In the genomic region with DNA sequence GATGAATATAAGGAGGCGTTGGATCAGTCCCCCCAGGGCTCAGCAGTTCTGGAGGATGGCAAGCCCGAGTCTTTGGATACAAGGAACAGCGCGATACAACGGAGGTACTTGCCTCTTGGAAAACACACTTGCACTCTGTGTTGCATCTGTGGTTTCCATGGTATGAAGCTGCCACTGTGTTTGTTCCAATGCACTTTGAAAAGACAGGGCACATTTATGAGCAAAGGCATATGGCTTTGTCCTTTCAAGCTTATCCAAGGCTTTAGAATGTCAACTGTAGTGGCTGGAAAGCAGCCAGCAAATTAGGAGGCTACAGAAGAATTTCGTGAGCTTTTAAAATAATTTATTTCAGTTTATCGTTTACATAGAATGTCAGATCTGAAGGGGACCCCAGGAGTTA, we compare ENCODE assay signal across 26 cellular contexts.
DNase-seq lines count a peak whose midpoint lies in the region; ATAC-seq and TF ChIP-seq lines count a peak whose summit lies in the region.
"Had no signal": no experiment of that assay in that cellular context is flagged by ENCODE, and none has a peak within 500 bp of the region (broad histone marks: within the 10 kb centered on the region; RNA-seq: fewer than 3 reads in every experiment).

No MANE protein-coding gene starts in this region.

- H3K4me1 Mint-ChIP-seq in GM23338 (peaks cover 8% of the 10 kb centered on the region), nephron progenitor cell (peaks cover 19% of the 10 kb centered on the region)
- H3K4me1 Mint-ChIP-seq in activated CD4-positive, alpha-beta T cell treated with anti-CD3 and anti-CD28 coated beads, Interleukin-2, amount 10 ng/mL, durations not matched to agents 24 days and 14 days: no peaks in the 10 kb centered on the region
- H3K4me1 Mint-ChIP-seq: activated CD4-positive, alpha-beta memory T cell treated with anti-CD3 and anti-CD28 coated beads, Interleukin-2, amount 10 ng/mL, durations not matched to agents 7 days and 5 days; stimulated activated effector memory CD8-positive, alpha-beta T cell treated with anti-CD3 and anti-CD28 coated beads, Interleukin-12 subunit alpha, Interleukin-12 subunit beta, amount 100 ng/mL, for 72 hours had no signal

- H3K36me3 ChIP-seq in GM23338 (ENCODE audit: insufficient read depth) (no peaks in the 10 kb centered on the region), adipocyte (ENCODE audit: control insufficient read depth, insufficient read depth, low read length, severe bottlenecking) (no peaks in the 10 kb centered on the region)
- H3K36me3 ChIP-seq: SJCRH30 had no signal

- H3K4me3 ChIP-seq in GM23338 (no peak overlapping the region), adipocyte (ENCODE audit: low read length) (no peak overlapping the region)
- H3K4me3 ChIP-seq: GM23248, PC-9, SJCRH30, testis had no signal

- H3K27me3 ChIP-seq in GM23338 (ENCODE audit: insufficient read depth) (no peaks in the 10 kb centered on the region), adipocyte (replicated peaks; ENCODE audit: control insufficient read depth, insufficient read depth, low read length) (no peaks in the 10 kb centered on the region)
- H3K27me3 ChIP-seq: SJCRH30, testis had no signal

- TF ChIP-seq CTCF in GM23338 (conservative IDR thresholded peaks at IDR 0.05; ENCODE audit: low read depth in 2 of 2) (no peak), nephron progenitor cell (IDR thresholded peaks at IDR 0.05) (no peak)

- ATAC-seq in GM23338: no peak
- ATAC-seq: CD8-positive, alpha-beta T cell; effector memory CD8-positive, alpha-beta T cell; right cardiac atrium; stimulated activated effector memory CD8-positive, alpha-beta T cell treated with anti-CD3 and anti-CD28 coated beads, Interleukin-12 subunit alpha, Interleukin-12 subunit beta, amount 100 ng/mL, for 72 hours; WTC11 had no signal

- H3K9me3 Mint-ChIP-seq in GM23338 (peaks cover 5% of the 10 kb centered on the region), nephron progenitor cell (no peaks in the 10 kb centered on the region)
- no peaks in the 10 kb centered on the region for H3K9me3 Mint-ChIP-seq in activated CD4-positive, alpha-beta T cell treated with anti-CD3 and anti-CD28 coated beads, Interleukin-2, amount 10 ng/mL, durations not matched to agents 24 days and 14 days
- H3K9me3 Mint-ChIP-seq: activated CD4-positive, alpha-beta memory T cell treated with anti-CD3 and anti-CD28 coated beads, Interleukin-2, amount 10 ng/mL, durations not matched to agents 7 days and 5 days; activated T-cell treated with anti-CD3 and anti-CD28 coated beads, Interleukin-2, amount 50 U/mL, for 24 hours; CD8-positive, alpha-beta T cell had no signal

- H3F3A ChIP-seq in GM23338 (replicated peaks; ENCODE audit: low read depth): no peaks in the 10 kb centered on the region

- no peak overlapping the region for H3K9ac ChIP-seq in adipocyte (ENCODE audit: low read length)
- H3K9ac ChIP-seq: GM23248, KMS-11 had no signal

- no peak overlapping the region for H3K4me2 ChIP-seq in GM23338
- H3K4me2 ChIP-seq: KMS-11, PC-9 had no signal

- no peak overlapping the region for H3K27ac ChIP-seq in GM23338 (ENCODE audit: low read depth)
- H3K27ac ChIP-seq: GM23248, KMS-11, PC-9, SJCRH30, testis had no signal

- no peaks in the 10 kb centered on the region for H3K9me3 ChIP-seq in adipocyte (ENCODE audit: control insufficient read depth, low read length)
- H3K9me3 ChIP-seq: SJCRH30, testis had no signal

- no peaks in the 10 kb centered on the region for H4K20me1 ChIP-seq in GM23338 (replicated peaks; ENCODE audit: insufficient read depth)

- H3K36me3 Mint-ChIP-seq in GM23338 (ENCODE audit: low read depth) (peaks cover 5% of the 10 kb centered on the region; the same call in 2 of the 3 replicates), nephron progenitor cell (ENCODE audit: low read depth) (no peaks in the 10 kb centered on the region)
- no peaks in the 10 kb centered on the region for H3K36me3 Mint-ChIP-seq in activated CD4-positive, alpha-beta T cell treated with anti-CD3 and anti-CD28 coated beads, Interleukin-2, amount 10 ng/mL, durations not matched to agents 24 days and 14 days (ENCODE audit: low read depth)
- H3K36me3 Mint-ChIP-seq: CD8-positive, alpha-beta T cell; stimulated activated effector memory CD8-positive, alpha-beta T cell treated with anti-CD3 and anti-CD28 coated beads, Interleukin-12 subunit alpha, Interleukin-12 subunit beta, amount 100 ng/mL, for 72 hours had no signal

- no peaks in the 10 kb centered on the region for H3K79me2 ChIP-seq in GM23338 (replicated peaks; ENCODE audit: insufficient read depth)

- intact Hi-C loops in activated CD4-positive, alpha-beta T cell treated with anti-CD3 and anti-CD28 coated beads, Interleukin-2, amount 10 ng/mL, durations not matched to agents 24 days and 14 days (cut with micrococcal nuclease): no loop called here

- H3K9me2 ChIP-seq in GM23338 (ENCODE audit: insufficient read depth): no peaks in the 10 kb centered on the region

- H2AFZ ChIP-seq in GM23338: no peak overlapping the region; the same call in 1 of the 2 replicates
- H2AFZ ChIP-seq: GM23248, PC-9 had no signal

- peak; percentile 11 for DNase-seq in GM23338 (ENCODE audit: low spot score)
- peak; percentile 22 for DNase-seq in NCI-H2029 (lab: John Stamatoyannopoulos, UW)
- DNase-seq in adipocyte (ENCODE audit: low read depth): peak; percentile 4
- DNase-seq in midbrain (lab: John Stamatoyannopoulos, UW): peak; percentile 7
- no peak for DNase-seq in nephron progenitor cell
- no peak for DNase-seq in NCI-H69 (lab: John Stamatoyannopoulos, UW)
- DNase-seq in activated CD4-positive, alpha-beta T cell treated with anti-CD3 and anti-CD28 coated beads, Interleukin-2, amount 10 ng/mL, durations not matched to agents 24 days and 14 days: no peak
- DNase-seq: activated CD4-positive, alpha-beta memory T cell treated with anti-CD3 and anti-CD28 coated beads, Interleukin-2, amount 10 ng/mL, durations not matched to agents 7 days and 5 days; activated naive CD4-positive, alpha-beta T cell treated with Interleukin-2 at 50 U/mL for 16 hours; activated T-cell treated with anti-CD3 and anti-CD28 coated beads, Interleukin-2, amount 50 U/mL, for 24 hours; anterior cingulate cortex; CD8-positive, alpha-beta T cell; effector memory CD8-positive, alpha-beta T cell; EL; glutamatergic neuron; NCI-H526; occipital lobe; PC-9; right cardiac atrium; SJCRH30; T-helper 2 cell; testis had no signal

- H3K4me1 ChIP-seq in GM23338 (ENCODE audit: insufficient read depth): peaks cover 7% of the 10 kb centered on the region; the same call in 1 of the 2 replicates
- H3K4me1 ChIP-seq in adipocyte (ENCODE audit: control insufficient read depth, insufficient read depth, low read length): peaks cover 7% of the 10 kb centered on the region
- H3K4me1 ChIP-seq: SJCRH30, testis had no signal

- H3K27me3 Mint-ChIP-seq in GM23338 (ENCODE audit: insufficient read depth, low read depth, poor library complexity) (peaks cover 6% of the 10 kb centered on the region), nephron progenitor cell (ENCODE audit: low read depth, poor library complexity) (no peaks in the 10 kb centered on the region)
- H3K27me3 Mint-ChIP-seq in activated CD4-positive, alpha-beta T cell treated with anti-CD3 and anti-CD28 coated beads, Interleukin-2, amount 10 ng/mL, durations not matched to agents 24 days and 14 days: no peaks in the 10 kb centered on the region
- H3K27me3 Mint-ChIP-seq: activated CD4-positive, alpha-beta memory T cell treated with anti-CD3 and anti-CD28 coated beads, Interleukin-2, amount 10 ng/mL, durations not matched to agents 7 days and 5 days; activated T-cell treated with anti-CD3 and anti-CD28 coated beads, Interleukin-2, amount 50 U/mL, for 24 hours; effector memory CD8-positive, alpha-beta T cell had no signal

- H3K27ac Mint-ChIP-seq in GM23338: no peak overlapping the region
- no peak overlapping the region for H3K27ac Mint-ChIP-seq in nephron progenitor cell
- H3K27ac Mint-ChIP-seq in activated CD4-positive, alpha-beta T cell treated with anti-CD3 and anti-CD28 coated beads, Interleukin-2, amount 10 ng/mL, durations not matched to agents 24 days and 14 days: no peak overlapping the region
- H3K27ac Mint-ChIP-seq: activated CD4-positive, alpha-beta memory T cell treated with anti-CD3 and anti-CD28 coated beads, Interleukin-2, amount 10 ng/mL, durations not matched to agents 7 days and 5 days; activated T-cell treated with anti-CD3 and anti-CD28 coated beads, Interleukin-2, amount 50 U/mL, for 24 hours; CD8-positive, alpha-beta T cell; effector memory CD8-positive, alpha-beta T cell; stimulated activated effector memory CD8-positive, alpha-beta T cell treated with anti-CD3 and anti-CD28 coated beads, Interleukin-12 subunit alpha, Interleukin-12 subunit beta, amount 100 ng/mL, for 72 hours; WTC11 had no signal

- H3K4me3 Mint-ChIP-seq in GM23338 (no peak overlapping the region), nephron progenitor cell (no peak overlapping the region)
- no peak overlapping the region for H3K4me3 Mint-ChIP-seq in activated CD4-positive, alpha-beta T cell treated with anti-CD3 and anti-CD28 coated beads, Interleukin-2, amount 10 ng/mL, durations not matched to agents 24 days and 14 days
- H3K4me3 Mint-ChIP-seq: activated CD4-positive, alpha-beta memory T cell treated with anti-CD3 and anti-CD28 coated beads, Interleukin-2, amount 10 ng/mL, durations not matched to agents 7 days and 5 days; activated T-cell treated with anti-CD3 and anti-CD28 coated beads, Interleukin-2, amount 50 U/mL, for 24 hours; CD8-positive, alpha-beta T cell; effector memory CD8-positive, alpha-beta T cell; stimulated activated effector memory CD8-positive, alpha-beta T cell treated with anti-CD3 and anti-CD28 coated beads, Interleukin-12 subunit alpha, Interleukin-12 subunit beta, amount 100 ng/mL, for 72 hours; WTC11 had no signal

TF ChIP-seq in GM23338, 12 proteins besides CTCF, POLR2A, EP300 and RAD21:
- no peak for TF ChIP-seq NANOG (IDR thresholded peaks at IDR 0.05; ENCODE audit: borderline replicate concordance)
- TF ChIP-seq POLR2AphosphoS5 (IDR thresholded peaks at IDR 0.05; ENCODE audit: low read depth): no peak

Comparison
In these comparisons a context has a peak if more than half of its experiments do, and no peak if none do; other contexts are left out.
1. DNase-seq: peak in GM23338 (single experiment), NCI-H2029 (single experiment), adipocyte (single experiment) and midbrain (single experiment); none in nephron progenitor cell (single experiment), NCI-H69 (single experiment) and activated CD4-positive, alpha-beta T cell treated with anti-CD3 and anti-CD28 coated beads, Interleukin-2, amount 10 ng/mL, durations not matched to agents 24 days and 14 days (single experiment).